In genomic region chr11:72013765-72014711, GRCh38 we compare ENCODE assay signal across 11 cellular contexts. TPM values are rescaled to one million over a fixed set of nuclear protein-coding genes. Genes with fewer than 3 reads are reported as not detected.
DNase-seq lines count a peak whose midpoint lies in the region; ATAC-seq lines count a peak whose summit lies in the region.
"Had no signal": no experiment of that assay in that cellular context is flagged by ENCODE, and none has a peak within 500 bp of the region (broad histone marks: within the 10 kb centered on the region; RNA-seq: fewer than 3 reads in every experiment).

No MANE protein-coding gene starts in this region.

- no peaks in the 10 kb centered on the region for H3K9me3 Mint-ChIP-seq in activated CD4-positive, alpha-beta memory T cell treated with anti-CD3 and anti-CD28 coated beads for 36 hours
- H3K9me3 Mint-ChIP-seq in activated CD4-positive, alpha-beta memory T cell treated with anti-CD3 and anti-CD28 coated beads, Interleukin-2, amount 10 ng/mL, durations not matched to agents 7 days and 5 days: no peaks in the 10 kb centered on the region
- no peaks in the 10 kb centered on the region for H3K9me3 Mint-ChIP-seq in stimulated activated memory B cell treated with anti-CD40 and anti-IgM and Interleukin-4, amounts not matched to agents 10 μg/mL and 1 μg/mL and 100 μg/mL, for 72 hours

- no peaks in the 10 kb centered on the region for H3K27me3 Mint-ChIP-seq in activated CD4-positive, alpha-beta memory T cell treated with anti-CD3 and anti-CD28 coated beads for 36 hours
- H3K27me3 Mint-ChIP-seq in activated CD4-positive, alpha-beta memory T cell treated with anti-CD3 and anti-CD28 coated beads, Interleukin-2, amount 10 ng/mL, durations not matched to agents 7 days and 5 days: no peaks in the 10 kb centered on the region
- H3K27me3 Mint-ChIP-seq in stimulated activated memory B cell treated with anti-CD40 and anti-IgM and Interleukin-4, amounts not matched to agents 10 μg/mL and 1 μg/mL and 100 μg/mL, for 72 hours: no peaks in the 10 kb centered on the region
- H3K27me3 Mint-ChIP-seq: progenitor cell of endocrine pancreas had no signal

- POLR2A ChIA-PET in activated CD4-positive, alpha-beta memory T cell treated with anti-CD3 and anti-CD28 coated beads for 36 hours (lab: Charles Lee): no interaction called here
- POLR2A ChIA-PET in activated CD4-positive, alpha-beta memory T cell treated with anti-CD3 and anti-CD28 coated beads, Interleukin-2, amount 10 ng/mL, durations not matched to agents 7 days and 5 days (lab: Charles Lee): interaction anchor here (1.2 to 2.0 kb wide), 2 partner anchors 9 to 14 kb away, joined by 3 to 6 read pairs; no protein-coding TSS in a partner anchor

- ATAC-seq in stimulated activated memory B cell treated with anti-CD40 and anti-IgM and Interleukin-4, amounts not matched to agents 10 μg/mL and 1 μg/mL and 100 μg/mL, for 72 hours: no peak
- ATAC-seq in HG03432 (IDR thresholded peaks at IDR 0.05; ENCODE audit: unreplicated experiment): no peak

- no peaks in the 10 kb centered on the region for H3K4me1 Mint-ChIP-seq in activated CD4-positive, alpha-beta memory T cell treated with anti-CD3 and anti-CD28 coated beads for 36 hours (ENCODE audit: low read depth)
- H3K4me1 Mint-ChIP-seq in activated CD4-positive, alpha-beta memory T cell treated with anti-CD3 and anti-CD28 coated beads, Interleukin-2, amount 10 ng/mL, durations not matched to agents 7 days and 5 days: no peaks in the 10 kb centered on the region
- peaks cover 7% of the 10 kb centered on the region for H3K4me1 Mint-ChIP-seq in stimulated activated memory B cell treated with anti-CD40 and anti-IgM and Interleukin-4, amounts not matched to agents 10 μg/mL and 1 μg/mL and 100 μg/mL, for 72 hours

- CTCF ChIA-PET in activated CD4-positive, alpha-beta memory T cell treated with anti-CD3 and anti-CD28 coated beads for 36 hours (lab: Charles Lee): interaction anchor here (2.6 to 7.6 kb wide), 2 partner anchors 11 to 130 kb away, joined by 12 to 55 read pairs; no protein-coding TSS in a partner anchor
- CTCF ChIA-PET in activated CD4-positive, alpha-beta memory T cell treated with anti-CD3 and anti-CD28 coated beads, Interleukin-2, amount 10 ng/mL, durations not matched to agents 7 days and 5 days (lab: Charles Lee): interaction anchor here (1.1 to 5.8 kb wide), 5 partner anchors 8 to 225 kb away, joined by 4 to 30 read pairs (median 7); no protein-coding TSS in a partner anchor

- H3K27ac Mint-ChIP-seq in activated CD4-positive, alpha-beta memory T cell treated with anti-CD3 and anti-CD28 coated beads for 36 hours: peak overlapping the region; percentile 31
- H3K27ac Mint-ChIP-seq in activated CD4-positive, alpha-beta memory T cell treated with anti-CD3 and anti-CD28 coated beads, Interleukin-2, amount 10 ng/mL, durations not matched to agents 7 days and 5 days: no peak overlapping the region
- H3K27ac Mint-ChIP-seq in stimulated activated memory B cell treated with anti-CD40 and anti-IgM and Interleukin-4, amounts not matched to agents 10 μg/mL and 1 μg/mL and 100 μg/mL, for 72 hours: peak overlapping the region; percentile 24

- no peak overlapping the region for H3K4me3 Mint-ChIP-seq in activated CD4-positive, alpha-beta memory T cell treated with anti-CD3 and anti-CD28 coated beads for 36 hours
- no peak overlapping the region for H3K4me3 Mint-ChIP-seq in activated CD4-positive, alpha-beta memory T cell treated with anti-CD3 and anti-CD28 coated beads, Interleukin-2, amount 10 ng/mL, durations not matched to agents 7 days and 5 days
- H3K4me3 Mint-ChIP-seq in stimulated activated memory B cell treated with anti-CD40 and anti-IgM and Interleukin-4, amounts not matched to agents 10 μg/mL and 1 μg/mL and 100 μg/mL, for 72 hours: no peak overlapping the region

- DNase-seq in activated CD4-positive, alpha-beta memory T cell treated with anti-CD3 and anti-CD28 coated beads for 36 hours: no peak
- no peak for DNase-seq in activated CD4-positive, alpha-beta memory T cell treated with anti-CD3 and anti-CD28 coated beads, Interleukin-2, amount 10 ng/mL, durations not matched to agents 7 days and 5 days
- DNase-seq in astrocyte of the hippocampus (ENCODE audit: low read depth, low spot score) (peak; percentile 25), kidney tubule cell (ENCODE audit: low spot score) (peak; percentile 21), NCI-H69 (lab: John Stamatoyannopoulos, UW) (no peak), NOMO-1 treated with DMSO at 0.1 percent for 48 hours (lab: John Stamatoyannopoulos, UW; ENCODE audit: unreplicated experiment) (no peak)
- DNase-seq: activated T-cell treated with anti-CD3 and anti-CD28 coated beads for 4 hours; effector CD8-positive, alpha-beta T cell had no signal

- intact Hi-C loops in activated CD4-positive, alpha-beta memory T cell treated with anti-CD3 and anti-CD28 coated beads for 36 hours (cut with micrococcal nuclease): no loop called here

- H3K36me3 Mint-ChIP-seq in activated CD4-positive, alpha-beta memory T cell treated with anti-CD3 and anti-CD28 coated beads for 36 hours: peaks cover 55% of the 10 kb centered on the region
- H3K36me3 Mint-ChIP-seq in activated CD4-positive, alpha-beta memory T cell treated with anti-CD3 and anti-CD28 coated beads, Interleukin-2, amount 10 ng/mL, durations not matched to agents 7 days and 5 days (ENCODE audit: low read depth): peaks cover 78% of the 10 kb centered on the region
- peaks cover 63% of the 10 kb centered on the region for H3K36me3 Mint-ChIP-seq in stimulated activated memory B cell treated with anti-CD40 and anti-IgM and Interleukin-4, amounts not matched to agents 10 μg/mL and 1 μg/mL and 100 μg/mL, for 72 hours

RNA-seq across cellular contexts. Expression of gene IL18BP, which starts 15.3 kb away (rescaled TPM):
- total RNA-seq in activated CD4-positive, alpha-beta memory T cell treated with anti-CD3 and anti-CD28 coated beads for 36 hours: 1 to 10 TPM; 6.6 to 9.3 TPM
- total RNA-seq in activated CD4-positive, alpha-beta memory T cell treated with anti-CD3 and anti-CD28 coated beads, Interleukin-2, amount 10 ng/mL, durations not matched to agents 7 days and 5 days: 10 to 100 TPM; 12.4 to 14.0 TPM

Comparison
In these comparisons a context has a peak if more than half of its experiments do, and no peak if none do; other contexts are left out.
1. DNase-seq: peak in astrocyte of the hippocampus (single experiment) and kidney tubule cell (single experiment); none in activated CD4-positive, alpha-beta memory T cell treated with anti-CD3 and anti-CD28 coated beads for 36 hours (single experiment), activated CD4-positive, alpha-beta memory T cell treated with anti-CD3 and anti-CD28 coated beads, Interleukin-2, amount 10 ng/mL, durations not matched to agents 7 days and 5 days (single experiment), NCI-H69 (single experiment) and NOMO-1 treated with DMSO at 0.1 percent for 48 hours (single experiment).